8 cellular contexts compared by ENCODE assay signal in the genomic region with DNA sequence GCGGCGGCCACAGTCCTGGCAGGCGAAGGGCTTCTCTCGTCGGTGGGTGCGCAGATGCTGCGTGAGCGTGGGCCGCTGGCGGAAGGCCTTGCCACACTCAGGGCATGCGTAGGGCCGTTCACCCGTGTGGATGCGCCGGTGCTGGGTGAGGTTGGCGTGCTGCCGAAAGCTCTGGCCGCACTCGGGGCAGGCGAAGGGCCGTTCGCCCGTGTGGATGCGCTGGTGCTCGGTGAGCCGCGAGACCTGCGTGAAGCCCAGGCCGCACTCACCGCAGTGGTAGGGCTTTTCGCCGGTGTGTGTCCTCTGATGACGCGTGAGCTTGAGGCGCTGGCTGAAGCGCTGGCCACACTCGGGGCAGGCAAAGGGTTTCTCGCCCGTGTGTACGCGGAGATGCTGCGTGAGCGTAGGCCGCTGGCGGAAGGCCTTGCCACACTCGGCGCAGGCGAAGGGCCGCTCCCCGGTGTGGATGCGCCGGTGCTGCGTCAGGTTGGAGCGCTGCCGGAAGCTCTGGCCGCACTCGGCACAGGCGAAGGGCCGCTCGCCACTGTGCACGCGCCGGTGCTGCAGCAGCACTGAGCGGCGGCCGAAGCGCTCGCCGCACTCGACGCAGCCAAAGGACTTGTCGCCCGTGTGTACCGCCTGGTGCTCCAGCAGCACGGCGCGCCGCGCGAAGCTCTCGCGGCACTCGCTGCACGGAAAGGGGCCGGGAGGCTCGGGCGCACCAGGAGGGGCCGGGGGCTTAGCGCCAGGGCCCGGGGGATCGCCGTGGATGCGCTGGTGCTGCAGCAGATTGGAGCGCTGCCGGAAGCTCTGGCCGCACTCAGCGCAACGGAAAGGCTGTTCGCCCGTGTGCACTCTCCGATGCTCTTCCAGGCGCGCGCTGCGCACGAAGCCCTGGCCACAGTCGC. TPM values are rescaled to one million over a fixed set of nuclear protein-coding genes. Genes with fewer than 3 reads are reported as not detected.
DNase-seq lines count a peak whose midpoint lies in the region; ATAC-seq and TF ChIP-seq lines count a peak whose summit lies in the region.

No MANE protein-coding gene starts in this region.

- H3K36me3 ChIP-seq in Caco-2 (ENCODE audit: control insufficient read depth, insufficient read depth, low read length) (no peaks in the 10 kb centered on the region; the same call in 1 of the 2 replicates), esophagus squamous epithelium (peaks cover 0 to 13% (median 0%) of the 10 kb centered on the region in 3 donors), trophoblast cell (ENCODE audit: control insufficient read depth in 1 of 2, insufficient read depth in 2 of 2, low read length in 2 of 2) (peaks cover 4 to 9% of the 10 kb centered on the region in 2 experiments)

- H4K8ac ChIP-seq in trophoblast cell (ENCODE audit: low read depth, low read length), result no peak overlapping the region

- no peak overlapping the region for H3K9ac ChIP-seq in trophoblast cell (ENCODE audit: low read length)

- no peak overlapping the region for H2AFZ ChIP-seq in trophoblast cell (ENCODE audit: insufficient read depth, low read length, poor library complexity)

- ATAC-seq in HG02678 (IDR thresholded peaks at IDR 0.05; ENCODE audit: unreplicated experiment), result no peak
- ATAC-seq in HG03521 (IDR thresholded peaks at IDR 0.05; ENCODE audit: unreplicated experiment), result no peak

- H3K4me3 Mint-ChIP-seq in Caco-2 (ENCODE audit: unreplicated experiment), result peak overlapping the region; percentile 99
- H3K4me3 Mint-ChIP-seq in T-helper 2 cell treated with Interferon-gamma antibody and Interleukin-4, amounts not matched to agents 5 μg/mL and 100 μg/mL, for 36 hours, result peak overlapping the region; percentile 83

- H3K27me3 ChIP-seq in Caco-2 (replicated peaks; ENCODE audit: control insufficient read depth, insufficient read depth, low read length) (no peaks in the 10 kb centered on the region), esophagus squamous epithelium (no peaks in the 10 kb centered on the region), trophoblast cell (ENCODE audit: insufficient read depth, low read length) (peaks cover 17% of the 10 kb centered on the region)

- H4K12ac ChIP-seq in trophoblast cell (ENCODE audit: low read depth, low read length), result no peak overlapping the region

- DNase-seq in Caco-2, result peak in 1 of 2 experiments; percentile 56
- DNase-seq in T-helper 2 cell treated with Interferon-gamma antibody and Interleukin-4, amounts not matched to agents 5 μg/mL and 100 μg/mL, for 36 hours (ENCODE audit: low spot score), result peak; percentile 54
- DNase-seq in esophagus squamous epithelium (lab: John Stamatoyannopoulos, UW), result no peak
- DNase-seq in trophoblast cell, result peak in 1 of 2 donors; percentile 34
- DNase-seq in NCI-H510A treated with DMSO at 0.1 percent for 48 hours (lab: John Stamatoyannopoulos, UW), result no peak
- DNase-seq in islet precursor cell, result no peak

- CTCF ChIA-PET in Caco-2 (lab: Charles Lee), result interaction anchor here (1.3 kb wide), 1 partner anchor 19 kb away, joined by 3 read pairs; the partner anchor contains the start of gene TRIM28

- H4K91ac ChIP-seq in trophoblast cell (ENCODE audit: low read depth, low read length), result no peak overlapping the region

- H3K18ac ChIP-seq in trophoblast cell (ENCODE audit: low read length), result no peak overlapping the region

- peaks cover 26% of the 10 kb centered on the region for H3K4me1 Mint-ChIP-seq in Caco-2 (ENCODE audit: low read depth, unreplicated experiment)
- peaks cover 31% of the 10 kb centered on the region for H3K4me1 Mint-ChIP-seq in T-helper 2 cell treated with Interferon-gamma antibody and Interleukin-4, amounts not matched to agents 5 μg/mL and 100 μg/mL, for 36 hours (ENCODE audit: low read depth)

- no peak overlapping the region for H2BK12ac ChIP-seq in trophoblast cell (ENCODE audit: low read length)

- no peak overlapping the region for H3K4ac ChIP-seq in trophoblast cell (ENCODE audit: low read depth, low read length)

- no peak overlapping the region for H2AK5ac ChIP-seq in trophoblast cell (ENCODE audit: low read length)

- peaks cover 18% of the 10 kb centered on the region for H3K79me1 ChIP-seq in trophoblast cell (ENCODE audit: low read length)

- peaks cover 91% of the 10 kb centered on the region for H3K36me3 Mint-ChIP-seq in Caco-2 (ENCODE audit: insufficient read depth, unreplicated experiment)
- peaks cover 23% of the 10 kb centered on the region for H3K36me3 Mint-ChIP-seq in T-helper 2 cell treated with Interferon-gamma antibody and Interleukin-4, amounts not matched to agents 5 μg/mL and 100 μg/mL, for 36 hours (ENCODE audit: low read depth)

- POLR2A ChIA-PET in Caco-2 (lab: Charles Lee), result interaction anchor here (0.9 to 1.1 kb wide), 2 partner anchors 8 to 11 kb away, joined by 4 read pairs; partner anchors contain the start of gene CHMP2A

- intact Hi-C loops in Caco-2 (cut with micrococcal nuclease; ENCODE audit: unreplicated experiment), result loop anchor here (1.0 kb wide), 1 partner anchor 10 kb away; no protein-coding TSS in a partner anchor
- intact Hi-C loops in esophagus squamous epithelium (cut with DNase I), result no loop called here

- peak overlapping the region; percentile 58 for H3K27ac Mint-ChIP-seq in Caco-2 (ENCODE audit: unreplicated experiment)
- peak overlapping the region; percentile 80 for H3K27ac Mint-ChIP-seq in T-helper 2 cell treated with Interferon-gamma antibody and Interleukin-4, amounts not matched to agents 5 μg/mL and 100 μg/mL, for 36 hours

- H3K27me3 Mint-ChIP-seq in Caco-2 (ENCODE audit: insufficient read depth, unreplicated experiment), result no peaks in the 10 kb centered on the region
- H3K27me3 Mint-ChIP-seq in T-helper 2 cell treated with Interferon-gamma antibody and Interleukin-4, amounts not matched to agents 5 μg/mL and 100 μg/mL, for 36 hours (ENCODE audit: low read depth), result no peaks in the 10 kb centered on the region

- H3K79me2 ChIP-seq in trophoblast cell (ENCODE audit: control insufficient read depth, insufficient read depth, low read length, poor library complexity), result peaks cover 15% of the 10 kb centered on the region

- H2BK120ac ChIP-seq in trophoblast cell (ENCODE audit: insufficient read depth, low read length, poor library complexity), result no peak overlapping the region

- BruUV-seq in Caco-2 (replicated peaks; lab: Mats Ljungman, UMichigan), result no TSS peak

- H3K27ac ChIP-seq in esophagus squamous epithelium (peak overlapping the region; percentile 36 to 71 (median 52)), trophoblast cell (ENCODE audit: low read depth, low read length) (no peak overlapping the region)

- no peak overlapping the region for H2BK5ac ChIP-seq in trophoblast cell (ENCODE audit: low read depth, low read length, poor library complexity)

- 2 to 4% methylated on average over 30 to 31 of the region's 107 CpGs for WGBS in esophagus squamous epithelium, 2 donors
- WGBS in trophoblast cell (ENCODE audit: extremely low coverage, insufficient coverage, insufficient read length), result no CpG with 5 or more reads among the region's 107 CpGs

- no peaks in the 10 kb centered on the region for H3K9me3 Mint-ChIP-seq in Caco-2 (ENCODE audit: unreplicated experiment)
- H3K9me3 Mint-ChIP-seq in T-helper 2 cell treated with Interferon-gamma antibody and Interleukin-4, amounts not matched to agents 5 μg/mL and 100 μg/mL, for 36 hours, result no peaks in the 10 kb centered on the region

- TF ChIP-seq POLR2A in esophagus squamous epithelium (IDR thresholded peaks at IDR 0.05), result peak in 2 of 4 donors; percentile 2 to 6

- TF ChIP-seq CTCF in Caco-2 (IDR thresholded peaks at IDR 0.05; ENCODE audit: insufficient read depth in 1 of 2, low read depth in 1 of 2, low read length in 1 of 2, severe bottlenecking in 1 of 2, unreplicated experiment in 1 of 2) (no peak), esophagus squamous epithelium (IDR thresholded peaks at IDR 0.05) (no peak)

- no peak overlapping the region for H3K14ac ChIP-seq in trophoblast cell (ENCODE audit: low read length)

- peaks cover 4% of the 10 kb centered on the region; the same call in 1 of the 2 replicates for H3K4me1 ChIP-seq in Caco-2
- H3K4me1 ChIP-seq in esophagus squamous epithelium, result peaks cover 31 to 54% (median 31%) of the 10 kb centered on the region in 3 donors
- H3K4me1 ChIP-seq in trophoblast cell (ENCODE audit: control insufficient read depth in 1 of 2, insufficient read depth in 2 of 2, low read length in 2 of 2), result peaks cover 13 to 20% of the 10 kb centered on the region in 2 experiments

- H3K23ac ChIP-seq in trophoblast cell (ENCODE audit: low read length), result no peak overlapping the region

- H3K9me3 ChIP-seq in Caco-2 (no peaks in the 10 kb centered on the region), esophagus squamous epithelium (no peaks in the 10 kb centered on the region), trophoblast cell (ENCODE audit: insufficient read depth, low read depth, low read length) (peaks cover 16% of the 10 kb centered on the region)

- H3K4me2 ChIP-seq in trophoblast cell (ENCODE audit: low read length), result peak overlapping the region; percentile 65

- H3K4me3 ChIP-seq in Caco-2 (ENCODE audit: low read depth, low read length) (peak overlapping the region; percentile 53), esophagus squamous epithelium (peak overlapping the region; percentile 27 to 66 (median 48)), trophoblast cell (ENCODE audit: low read depth, low read length) (peak overlapping the region; percentile 38)

RNA-seq across cellular contexts. Expression of gene UBE2M, which starts 4.0 kb away (rescaled TPM):
- 133 and 139 TPM in 2 replicates for total RNA-seq in Caco-2 (2022)
- 10 to 100 TPM; 22.0 to 37.4 (median 24.7) TPM for total RNA-seq in esophagus squamous epithelium
- polyA plus RNA-seq in trophoblast cell (2013), result 98.2 and 99.0 TPM in 2 replicates

RNA-seq across cellular contexts. Expression of gene CHMP2A, which starts 7.5 kb away (rescaled TPM):
- total RNA-seq in Caco-2 (2022) (110 and 112 TPM in 2 replicates), esophagus squamous epithelium (10 to 100 TPM; 76.5 to 99.5 (median 86.6) TPM)
- 137 and 138 TPM in 2 replicates for polyA plus RNA-seq in trophoblast cell (2013)

RNA-seq across cellular contexts. Expression of gene MZF1, which starts 10.8 kb away (rescaled TPM):
- total RNA-seq in Caco-2 (2022) (20.4 and 25.6 TPM in 2 replicates), esophagus squamous epithelium (10 to 100 TPM; 11.8 to 30.9 (median 21.7) TPM)
- 12.4 and 13.2 TPM in 2 replicates for polyA plus RNA-seq in trophoblast cell (2013)

RNA-seq across cellular contexts. Expression of gene TRIM28, which starts 18.5 kb away (rescaled TPM):
- total RNA-seq in Caco-2 (2022) (837 and 863 TPM in 2 replicates), esophagus squamous epithelium (100 to 1,000 TPM; 150 to 198 (median 179) TPM)
- 646 and 654 TPM in 2 replicates for polyA plus RNA-seq in trophoblast cell (2013)

RNA-seq across cellular contexts. Expression of gene ZBTB45, which starts 42.8 kb away (rescaled TPM):
- 14.6 and 14.8 TPM in 2 replicates for total RNA-seq in Caco-2 (2022)
- 10 to 100 TPM in 1 of 4 donors, 1 to 10 TPM in 3; 6.9 to 11.1 (median 8.3) TPM for total RNA-seq in esophagus squamous epithelium
- 14.8 and 15.3 TPM in 2 replicates for polyA plus RNA-seq in trophoblast cell (2013)
